27 cellular contexts compared by ENCODE assay signal in genomic region chr12:101845312-101845711, GRCh38.
"Had no signal": no experiment of that assay in that cellular context is flagged by ENCODE, and none has a peak within 500 bp of the region (broad histone marks: within the 10 kb centered on the region; RNA-seq: fewer than 3 reads in every experiment).

No MANE protein-coding gene starts in this region.

- H3K27me3 Mint-ChIP-seq: IgD-negative memory B cell, T-helper 17 cell had no signal

- H3K27ac Mint-ChIP-seq: T-helper 17 cell had no signal

- ATAC-seq: T-helper 17 cell had no signal

- H3K36me3 ChIP-seq: MG63, SJSA1 had no signal

- H3K36me3 Mint-ChIP-seq: IgD-negative memory B cell had no signal

- H3K9me3 ChIP-seq: MG63, SJSA1, SK-N-SH had no signal

- H3K4me1 ChIP-seq: SJSA1 had no signal

- H3K4me2 ChIP-seq: SK-N-SH had no signal

- DNase-seq: KBM-7, MG63, NCI-H1092, NCI-H1105 treated with DMSO at 0.1 percent for 48 hours, NCI-H1417 treated with DMSO at 0.1 percent for 48 hours, NCI-H146, NCI-H1694 treated with DMSO at 0.1 percent for 48 hours, NCI-H1930, NCI-H2081, NCI-H2107, NCI-H2171 treated with DMSO at 0.1 percent for 48 hours, NCI-H345, NCI-H446 treated with DMSO at 0.1 percent for 48 hours, NCI-H510A treated with DMSO at 0.1 percent for 48 hours, NCI-H526, NCI-H774, Right ventricle myocardium superior, RPMI8226, SIG-M5, SK-N-SH, T-helper 1 cell, T-helper 17 cell had no signal

- H3K9me2 ChIP-seq: SK-N-SH had no signal

- H3K9ac ChIP-seq: SK-N-SH had no signal

- H3K9me3 Mint-ChIP-seq: IgD-negative memory B cell had no signal

- H3K4me3 ChIP-seq: MG63, SJSA1 had no signal

- H3K27me3 ChIP-seq: MG63, SJSA1 had no signal

- FAIRE-seq: HTR-8/SVneo, RCC 7860 had no signal

- H3K27ac ChIP-seq: HL-60, SJSA1 had no signal

- H3K4me3 Mint-ChIP-seq: IgD-negative memory B cell had no signal
